In genomic region chr17:66966529-66967418, GRCh38 we compare ENCODE assay signal across 12 cellular contexts. TPM values are rescaled to one million over a fixed set of nuclear protein-coding genes. Genes with fewer than 3 reads are reported as not detected.
DNase-seq lines count a peak whose midpoint lies in the region; ATAC-seq, FAIRE-seq and TF ChIP-seq lines count a peak whose summit lies in the region.
"Had no signal": no experiment of that assay in that cellular context is flagged by ENCODE, and none has a peak within 500 bp of the region (broad histone marks: within the 10 kb centered on the region; RNA-seq: fewer than 3 reads in every experiment).

No MANE protein-coding gene starts in this region.

- no peaks in the 10 kb centered on the region for H3K9me3 ChIP-seq in neural cell (ENCODE audit: low read length)
- H3K9me3 ChIP-seq: esophagus squamous epithelium had no signal

- no peaks in the 10 kb centered on the region for H3F3A ChIP-seq in neural cell (ENCODE audit: insufficient read depth, low read length, poor library complexity, severe bottlenecking)

- ATAC-seq in central memory CD8-positive, alpha-beta T cell (replicated peaks; ENCODE audit: extremely low read depth, poor library complexity, severe bottlenecking) = no peak
- ATAC-seq in GM19328 (IDR thresholded peaks at IDR 0.05; ENCODE audit: unreplicated experiment) = no peak

- H3K4me2 ChIP-seq in neural cell (ENCODE audit: low read length) = peak overlapping the region; percentile 85

- no peaks in the 10 kb centered on the region for H3K9me3 Mint-ChIP-seq in central memory CD8-positive, alpha-beta T cell

- peaks cover 47% of the 10 kb centered on the region for H3K79me2 ChIP-seq in neural cell (replicated peaks; ENCODE audit: insufficient read depth, low read length)

- peaks cover 9% of the 10 kb centered on the region for H3K4me1 Mint-ChIP-seq in central memory CD8-positive, alpha-beta T cell

- peaks cover 85% of the 10 kb centered on the region for H3K27me3 Mint-ChIP-seq in central memory CD8-positive, alpha-beta T cell

- TF ChIP-seq RAD21 in neural cell (conservative IDR thresholded peaks at IDR 0.05) = no peak

- FAIRE-seq in D721Med (lab: Jason Lieb, UNC) = no peak

- H3K27ac Mint-ChIP-seq in central memory CD8-positive, alpha-beta T cell (ENCODE audit: low read depth) = no peak overlapping the region

- H3K36me3 ChIP-seq in neural cell (ENCODE audit: insufficient read depth, low read length) = peaks cover 5% of the 10 kb centered on the region
- H3K36me3 ChIP-seq: esophagus squamous epithelium had no signal

- TF ChIP-seq EP300 in neural cell (conservative IDR thresholded peaks at IDR 0.05; ENCODE audit: poor library complexity, severe bottlenecking) = no peak

- H3K9ac ChIP-seq in neural cell (ENCODE audit: low read length) = peak overlapping the region; percentile 95

- no peaks in the 10 kb centered on the region for H3K27me3 ChIP-seq in neural cell (ENCODE audit: insufficient read depth, low read depth, low read length)

- no peak for TF ChIP-seq CTCF in D721Med (IDR thresholded peaks at IDR 0.05; ENCODE audit: insufficient read depth, missing control alignments)
- no peak for TF ChIP-seq CTCF in neural cell (IDR thresholded peaks at IDR 0.05; ENCODE audit: poor library complexity, severe bottlenecking)

- peak overlapping the region; percentile 59 for H3K4me3 Mint-ChIP-seq in central memory CD8-positive, alpha-beta T cell

- H3K9me2 ChIP-seq in neural cell (ENCODE audit: insufficient read depth, low read length) = no peaks in the 10 kb centered on the region

- H3K4me3 ChIP-seq in neural cell (ENCODE audit: low read length) = peak overlapping the region; percentile 100

- peaks cover 14% of the 10 kb centered on the region for H4K20me1 ChIP-seq in neural cell (ENCODE audit: insufficient read depth)

- H3K36me3 Mint-ChIP-seq in central memory CD8-positive, alpha-beta T cell (ENCODE audit: insufficient read depth) = no peaks in the 10 kb centered on the region

- H2AFZ ChIP-seq in neural cell (ENCODE audit: low read depth, low read length) = no peak overlapping the region

- DNase-seq in D721Med (ENCODE audit: insufficient read length, low spot score) (peak; percentile 67), NCI-H524 (lab: John Stamatoyannopoulos, UW) (peak; percentile 89 to 98), NCI-H510A treated with DMSO at 0.1 percent for 48 hours (lab: John Stamatoyannopoulos, UW) (no peak), ureter (ENCODE audit: low spot score) (no peak)
- no peak for DNase-seq in central memory CD8-positive, alpha-beta T cell (ENCODE audit: low spot score in 2 of 2)
- DNase-seq: activated CD4-positive, alpha-beta T cell treated with anti-CD3 and anti-CD28 coated beads, Interleukin-2, amount 50 U/mL, for 1 hour; esophagus squamous epithelium; IMR-90; NCI-H2107 had no signal

- H3K27ac ChIP-seq in neural cell (ENCODE audit: low read length) = no peak overlapping the region
- H3K27ac ChIP-seq: esophagus squamous epithelium had no signal

TF ChIP-seq in neural cell, 6 proteins besides CTCF, POLR2A, EP300 and RAD21:
- TF ChIP-seq TAF1 (IDR thresholded peaks at IDR 0.05; ENCODE audit: low read depth) (no peak), REST (IDR thresholded peaks at IDR 0.05; ENCODE audit: borderline replicate concordance) (no peak)

RNA-seq across cellular contexts. Expression of gene CACNG4, which starts 2.3 kb away (rescaled TPM):
- polyA plus RNA-seq in neural cell = 32.9 and 41.9 TPM in 2 replicates
- polyA minus RNA-seq in neural cell = 60.9 and 67.5 TPM in 2 replicates
- total RNA-seq in ureter = 0.57 TPM
- total RNA-seq: pulmonary artery endothelial cell had no signal

Comparison
In these comparisons a context has a peak if more than half of its experiments do, and no peak if none do; other contexts are left out.
1. DNase-seq: peak in D721Med (single experiment) and NCI-H524 (2 of 2); none in central memory CD8-positive, alpha-beta T cell (0 of 2), NCI-H510A treated with DMSO at 0.1 percent for 48 hours (single experiment) and ureter (single experiment).